ENCODE assay signal across 1 cellular context in the genomic region with DNA sequence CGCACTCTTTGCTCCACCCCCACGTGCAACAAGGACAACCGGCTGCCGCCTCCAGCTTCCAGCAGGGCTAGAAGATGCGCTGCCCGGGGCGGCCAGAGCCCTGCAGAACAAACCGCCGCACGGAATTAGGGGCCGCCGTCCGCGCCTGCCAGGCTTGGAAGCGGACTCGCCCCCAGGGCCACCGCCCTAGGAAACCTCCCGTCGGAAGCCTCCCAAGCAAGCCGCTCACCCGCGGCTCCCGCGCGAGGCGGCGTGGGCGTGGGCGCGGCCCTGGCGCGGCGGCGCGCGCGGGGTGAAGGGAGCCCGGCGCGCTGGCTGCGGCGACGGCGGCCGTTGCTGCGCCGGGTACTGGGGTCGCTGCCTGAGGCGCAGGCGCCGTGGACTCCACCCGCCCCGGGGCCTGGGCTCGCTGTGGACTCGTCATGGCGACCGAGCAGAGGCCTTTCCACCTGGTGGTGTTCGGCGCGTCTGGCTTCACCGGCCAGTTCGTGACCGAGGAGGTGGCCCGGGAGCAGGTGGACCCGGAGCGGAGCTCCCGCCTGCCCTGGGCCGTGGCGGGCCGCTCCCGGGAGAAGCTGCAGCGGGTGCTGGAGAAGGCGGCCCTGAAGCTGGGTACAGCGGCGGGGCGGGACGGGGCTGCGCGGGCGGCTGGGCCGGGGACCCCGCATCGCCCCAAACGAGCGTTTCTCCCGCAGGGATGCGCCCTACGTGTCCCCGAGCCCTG.
TF ChIP-seq lines count a peak whose summit lies in the region.

A gene with protein sequence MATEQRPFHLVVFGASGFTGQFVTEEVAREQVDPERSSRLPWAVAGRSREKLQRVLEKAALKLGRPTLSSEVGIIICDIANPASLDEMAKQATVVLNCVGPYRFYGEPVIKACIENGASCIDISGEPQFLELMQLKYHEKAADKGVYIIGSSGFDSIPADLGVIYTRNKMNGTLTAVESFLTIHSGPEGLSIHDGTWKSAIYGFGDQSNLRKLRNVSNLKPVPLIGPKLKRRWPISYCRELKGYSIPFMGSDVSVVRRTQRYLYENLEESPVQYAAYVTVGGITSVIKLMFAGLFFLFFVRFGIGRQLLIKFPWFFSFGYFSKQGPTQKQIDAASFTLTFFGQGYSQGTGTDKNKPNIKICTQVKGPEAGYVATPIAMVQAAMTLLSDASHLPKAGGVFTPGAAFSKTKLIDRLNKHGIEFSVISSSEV (plus strand): TSS at position 409 of the 724 bp plus-strand sequence. CDS start 14 bp downstream, at position 423.

TF ChIP-seq in HepG2, 621 proteins besides CTCF, POLR2A, EP300 and RAD21 (continued from another document and continues in another):
- TF ChIP-seq, protein P1, sequence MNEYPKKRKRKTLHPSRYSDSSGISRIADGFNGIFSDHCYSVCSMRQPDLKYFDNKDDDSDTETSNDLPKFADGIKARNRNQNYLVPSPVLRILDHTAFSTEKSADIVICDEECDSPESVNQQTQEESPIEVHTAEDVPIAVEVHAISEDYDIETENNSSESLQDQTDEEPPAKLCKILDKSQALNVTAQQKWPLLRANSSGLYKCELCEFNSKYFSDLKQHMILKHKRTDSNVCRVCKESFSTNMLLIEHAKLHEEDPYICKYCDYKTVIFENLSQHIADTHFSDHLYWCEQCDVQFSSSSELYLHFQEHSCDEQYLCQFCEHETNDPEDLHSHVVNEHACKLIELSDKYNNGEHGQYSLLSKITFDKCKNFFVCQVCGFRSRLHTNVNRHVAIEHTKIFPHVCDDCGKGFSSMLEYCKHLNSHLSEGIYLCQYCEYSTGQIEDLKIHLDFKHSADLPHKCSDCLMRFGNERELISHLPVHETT (CRISPR knock-in tag; conservative IDR thresholded peaks at IDR 0.05) = no peak
- no peak; the same call in 1 of the 2 replicates for TF ChIP-seq ZNF451 (CRISPR knock-in tag; IDR thresholded peaks at IDR 0.05)
- no peak for TF ChIP-seq ETV5 (CRISPR knock-in tag; IDR thresholded peaks at IDR 0.05; ENCODE audit: borderline replicate concordance)
- peak; percentile 26 for TF ChIP-seq ARNT2 (CRISPR knock-in tag; IDR thresholded peaks at IDR 0.05; ENCODE audit: low read depth)
- TF ChIP-seq SIN3B (IDR thresholded peaks at IDR 0.05; ENCODE audit: low read length) = no peak
- no peak for TF ChIP-seq ZNF121 (CRISPR knock-in tag; IDR thresholded peaks at IDR 0.05)
- no peak for TF ChIP-seq ZNF644 (CRISPR knock-in tag; IDR thresholded peaks at IDR 0.05; ENCODE audit: low read depth)
- no peak for TF ChIP-seq SRSF1 (optimal IDR thresholded peaks at IDR 0.05; ENCODE audit: low read depth, low read length)
- no peak for TF ChIP-seq RFX3 (CRISPR knock-in tag; IDR thresholded peaks at IDR 0.05)
- TF ChIP-seq, protein P2, sequence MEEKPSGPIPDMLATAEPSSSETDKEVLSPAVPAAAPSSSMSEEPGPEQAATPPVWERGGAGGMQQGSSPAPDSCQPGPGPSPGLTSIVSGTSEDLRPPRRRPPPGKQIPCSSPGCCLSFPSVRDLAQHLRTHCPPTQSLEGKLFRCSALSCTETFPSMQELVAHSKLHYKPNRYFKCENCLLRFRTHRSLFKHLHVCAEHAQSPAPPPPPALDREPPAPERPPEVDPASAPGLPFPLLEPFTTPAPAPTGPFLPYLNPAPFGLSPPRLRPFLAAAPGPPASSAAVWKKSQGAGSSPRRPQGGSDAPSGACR (CRISPR knock-in tag; IDR thresholded peaks at IDR 0.05) = no peak
- TF ChIP-seq HMG20A (CRISPR knock-in tag; IDR thresholded peaks at IDR 0.05; ENCODE audit: borderline replicate concordance) = no peak
- TF ChIP-seq KLF11 (CRISPR knock-in tag; IDR thresholded peaks at IDR 0.05) = no peak
- peak; percentile 67; the same call in 1 of the 2 replicates for TF ChIP-seq ZBTB38 (CRISPR knock-in tag; IDR thresholded peaks at IDR 0.05)
- peak; percentile 35 for TF ChIP-seq HNRNPK (IDR thresholded peaks at IDR 0.05; ENCODE audit: low read depth, low read length, poor library complexity, severe bottlenecking)
- no peak for TF ChIP-seq ZNF296 (CRISPR knock-in tag; conservative IDR thresholded peaks at IDR 0.05)
- TF ChIP-seq, protein P3, sequence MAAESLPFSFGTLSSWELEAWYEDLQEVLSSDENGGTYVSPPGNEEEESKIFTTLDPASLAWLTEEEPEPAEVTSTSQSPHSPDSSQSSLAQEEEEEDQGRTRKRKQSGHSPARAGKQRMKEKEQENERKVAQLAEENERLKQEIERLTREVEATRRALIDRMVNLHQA (CRISPR knock-in tag; IDR thresholded peaks at IDR 0.05) = no peak
- peak; percentile 39; the same call in 1 of the 2 replicates for TF ChIP-seq ESRRA (CRISPR knock-in tag; IDR thresholded peaks at IDR 0.05; ENCODE audit: low read depth)
- no peak for TF ChIP-seq GABPA (IDR thresholded peaks at IDR 0.05; ENCODE audit: low read depth, low read length)
- no peak for TF ChIP-seq GABPA (CRISPR knock-in tag; IDR thresholded peaks at IDR 0.05; ENCODE audit: low read depth)
- TF ChIP-seq HDAC1 (CRISPR knock-in tag; IDR thresholded peaks at IDR 0.05) = peak; percentile 55; the same call in 1 of the 2 replicates
- TF ChIP-seq, protein P4, sequence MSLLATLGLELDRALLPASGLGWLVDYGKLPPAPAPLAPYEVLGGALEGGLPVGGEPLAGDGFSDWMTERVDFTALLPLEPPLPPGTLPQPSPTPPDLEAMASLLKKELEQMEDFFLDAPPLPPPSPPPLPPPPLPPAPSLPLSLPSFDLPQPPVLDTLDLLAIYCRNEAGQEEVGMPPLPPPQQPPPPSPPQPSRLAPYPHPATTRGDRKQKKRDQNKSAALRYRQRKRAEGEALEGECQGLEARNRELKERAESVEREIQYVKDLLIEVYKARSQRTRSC (CRISPR knock-in tag; IDR thresholded peaks at IDR 0.05; ENCODE audit: low read depth) = no peak
- TF ChIP-seq GATAD2A (CRISPR knock-in tag; IDR thresholded peaks at IDR 0.05) = no peak
- TF ChIP-seq, protein P5, sequence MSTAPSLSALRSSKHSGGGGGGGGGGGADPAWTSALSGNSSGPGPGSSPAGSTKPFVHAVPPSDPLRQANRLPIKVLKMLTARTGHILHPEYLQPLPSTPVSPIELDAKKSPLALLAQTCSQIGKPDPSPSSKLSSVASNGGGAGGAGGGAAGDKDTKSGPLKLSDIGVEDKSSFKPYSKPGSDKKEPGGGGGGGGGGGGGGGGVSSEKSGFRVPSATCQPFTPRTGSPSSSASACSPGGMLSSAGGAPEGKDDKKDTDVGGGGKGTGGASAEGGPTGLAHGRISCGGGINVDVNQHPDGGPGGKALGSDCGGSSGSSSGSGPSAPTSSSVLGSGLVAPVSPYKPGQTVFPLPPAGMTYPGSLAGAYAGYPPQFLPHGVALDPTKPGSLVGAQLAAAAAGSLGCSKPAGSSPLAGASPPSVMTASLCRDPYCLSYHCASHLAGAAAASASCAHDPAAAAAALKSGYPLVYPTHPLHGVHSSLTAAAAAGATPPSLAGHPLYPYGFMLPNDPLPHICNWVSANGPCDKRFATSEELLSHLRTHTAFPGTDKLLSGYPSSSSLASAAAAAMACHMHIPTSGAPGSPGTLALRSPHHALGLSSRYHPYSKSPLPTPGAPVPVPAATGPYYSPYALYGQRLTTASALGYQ (CRISPR knock-in tag; IDR thresholded peaks at IDR 0.05) = no peak
- TF ChIP-seq REXO4 (CRISPR knock-in tag; IDR thresholded peaks at IDR 0.05; ENCODE audit: borderline replicate concordance) = no peak
- TF ChIP-seq HIVEP1 (CRISPR knock-in tag; IDR thresholded peaks at IDR 0.05) = peak; percentile 56; the same call in 1 of the 2 replicates
- TF ChIP-seq, protein P6, sequence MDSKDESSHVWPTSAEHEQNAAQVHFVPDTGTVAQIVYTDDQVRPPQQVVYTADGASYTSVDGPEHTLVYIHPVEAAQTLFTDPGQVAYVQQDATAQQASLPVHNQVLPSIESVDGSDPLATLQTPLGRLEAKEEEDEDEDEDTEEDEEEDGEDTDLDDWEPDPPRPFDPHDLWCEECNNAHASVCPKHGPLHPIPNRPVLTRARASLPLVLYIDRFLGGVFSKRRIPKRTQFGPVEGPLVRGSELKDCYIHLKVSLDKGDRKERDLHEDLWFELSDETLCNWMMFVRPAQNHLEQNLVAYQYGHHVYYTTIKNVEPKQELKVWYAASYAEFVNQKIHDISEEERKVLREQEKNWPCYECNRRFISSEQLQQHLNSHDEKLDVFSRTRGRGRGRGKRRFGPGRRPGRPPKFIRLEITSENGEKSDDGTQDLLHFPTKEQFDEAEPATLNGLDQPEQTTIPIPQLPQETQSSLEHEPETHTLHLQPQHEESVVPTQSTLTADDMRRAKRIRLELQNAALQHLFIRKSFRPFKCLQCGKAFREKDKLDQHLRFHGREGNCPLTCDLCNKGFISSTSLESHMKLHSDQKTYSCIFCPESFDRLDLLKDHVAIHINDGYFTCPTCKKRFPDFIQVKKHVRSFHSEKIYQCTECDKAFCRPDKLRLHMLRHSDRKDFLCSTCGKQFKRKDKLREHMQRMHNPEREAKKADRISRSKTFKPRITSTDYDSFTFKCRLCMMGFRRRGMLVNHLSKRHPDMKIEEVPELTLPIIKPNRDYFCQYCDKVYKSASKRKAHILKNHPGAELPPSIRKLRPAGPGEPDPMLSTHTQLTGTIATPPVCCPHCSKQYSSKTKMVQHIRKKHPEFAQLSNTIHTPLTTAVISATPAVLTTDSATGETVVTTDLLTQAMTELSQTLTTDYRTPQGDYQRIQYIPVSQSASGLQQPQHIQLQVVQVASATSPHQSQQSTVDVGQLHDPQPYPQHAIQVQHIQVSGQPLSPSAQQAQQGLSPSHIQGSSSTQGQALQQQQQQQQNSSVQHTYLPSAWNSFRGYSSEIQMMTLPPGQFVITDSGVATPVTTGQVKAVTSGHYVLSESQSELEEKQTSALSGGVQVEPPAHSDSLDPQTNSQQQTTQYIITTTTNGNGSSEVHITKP (CRISPR knock-in tag; IDR thresholded peaks at IDR 0.05; ENCODE audit: low read depth) = no peak
- TF ChIP-seq, protein P7, sequence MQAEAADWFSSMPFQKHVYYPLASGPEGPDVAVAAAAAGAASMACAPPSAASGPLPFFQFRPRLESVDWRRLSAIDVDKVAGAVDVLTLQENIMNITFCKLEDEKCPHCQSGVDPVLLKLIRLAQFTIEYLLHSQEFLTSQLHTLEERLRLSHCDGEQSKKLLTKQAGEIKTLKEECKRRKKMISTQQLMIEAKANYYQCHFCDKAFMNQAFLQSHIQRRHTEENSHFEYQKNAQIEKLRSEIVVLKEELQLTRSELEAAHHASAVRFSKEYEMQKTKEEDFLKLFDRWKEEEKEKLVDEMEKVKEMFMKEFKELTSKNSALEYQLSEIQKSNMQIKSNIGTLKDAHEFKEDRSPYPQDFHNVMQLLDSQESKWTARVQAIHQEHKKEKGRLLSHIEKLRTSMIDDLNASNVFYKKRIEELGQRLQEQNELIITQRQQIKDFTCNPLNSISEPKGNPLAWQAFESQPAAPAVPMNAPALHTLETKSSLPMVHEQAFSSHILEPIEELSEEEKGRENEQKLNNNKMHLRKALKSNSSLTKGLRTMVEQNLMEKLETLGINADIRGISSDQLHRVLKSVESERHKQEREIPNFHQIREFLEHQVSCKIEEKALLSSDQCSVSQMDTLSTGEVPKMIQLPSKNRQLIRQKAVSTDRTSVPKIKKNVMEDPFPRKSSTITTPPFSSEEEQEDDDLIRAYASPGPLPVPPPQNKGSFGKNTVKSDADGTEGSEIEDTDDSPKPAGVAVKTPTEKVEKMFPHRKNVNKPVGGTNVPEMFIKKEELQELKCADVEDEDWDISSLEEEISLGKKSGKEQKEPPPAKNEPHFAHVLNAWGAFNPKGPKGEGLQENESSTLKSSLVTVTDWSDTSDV (CRISPR knock-in tag; IDR thresholded peaks at IDR 0.05) = peak; percentile 54; the same call in 1 of the 2 replicates
- TF ChIP-seq MTF1 (CRISPR knock-in tag; IDR thresholded peaks at IDR 0.05) = no peak
- TF ChIP-seq, protein P8, sequence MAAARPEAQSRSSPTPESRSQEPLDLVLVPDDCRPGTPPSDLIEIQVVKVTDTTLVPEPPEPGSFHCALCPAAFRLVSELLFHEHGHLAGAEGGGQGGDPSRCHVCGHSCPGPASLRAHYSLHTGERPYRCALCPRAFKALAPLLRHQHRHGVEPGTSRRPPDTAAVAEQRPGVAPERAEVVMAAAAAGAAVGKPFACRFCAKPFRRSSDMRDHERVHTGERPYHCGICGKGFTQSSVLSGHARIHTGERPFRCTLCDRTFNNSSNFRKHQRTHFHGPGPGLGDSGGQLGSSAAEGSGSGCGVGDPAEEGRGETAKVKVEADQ (CRISPR knock-in tag; IDR thresholded peaks at IDR 0.05; ENCODE audit: borderline replicate concordance) = peak; percentile 72; the same call in 1 of the 2 replicates
- TF ChIP-seq ZBTB3 (CRISPR knock-in tag; IDR thresholded peaks at IDR 0.05; ENCODE audit: borderline replicate concordance, low read depth) = no peak
- TF ChIP-seq ZNF232 (CRISPR knock-in tag; IDR thresholded peaks at IDR 0.05; ENCODE audit: borderline replicate concordance) = no peak; the same call in 1 of the 2 replicates
- TF ChIP-seq, protein P9, sequence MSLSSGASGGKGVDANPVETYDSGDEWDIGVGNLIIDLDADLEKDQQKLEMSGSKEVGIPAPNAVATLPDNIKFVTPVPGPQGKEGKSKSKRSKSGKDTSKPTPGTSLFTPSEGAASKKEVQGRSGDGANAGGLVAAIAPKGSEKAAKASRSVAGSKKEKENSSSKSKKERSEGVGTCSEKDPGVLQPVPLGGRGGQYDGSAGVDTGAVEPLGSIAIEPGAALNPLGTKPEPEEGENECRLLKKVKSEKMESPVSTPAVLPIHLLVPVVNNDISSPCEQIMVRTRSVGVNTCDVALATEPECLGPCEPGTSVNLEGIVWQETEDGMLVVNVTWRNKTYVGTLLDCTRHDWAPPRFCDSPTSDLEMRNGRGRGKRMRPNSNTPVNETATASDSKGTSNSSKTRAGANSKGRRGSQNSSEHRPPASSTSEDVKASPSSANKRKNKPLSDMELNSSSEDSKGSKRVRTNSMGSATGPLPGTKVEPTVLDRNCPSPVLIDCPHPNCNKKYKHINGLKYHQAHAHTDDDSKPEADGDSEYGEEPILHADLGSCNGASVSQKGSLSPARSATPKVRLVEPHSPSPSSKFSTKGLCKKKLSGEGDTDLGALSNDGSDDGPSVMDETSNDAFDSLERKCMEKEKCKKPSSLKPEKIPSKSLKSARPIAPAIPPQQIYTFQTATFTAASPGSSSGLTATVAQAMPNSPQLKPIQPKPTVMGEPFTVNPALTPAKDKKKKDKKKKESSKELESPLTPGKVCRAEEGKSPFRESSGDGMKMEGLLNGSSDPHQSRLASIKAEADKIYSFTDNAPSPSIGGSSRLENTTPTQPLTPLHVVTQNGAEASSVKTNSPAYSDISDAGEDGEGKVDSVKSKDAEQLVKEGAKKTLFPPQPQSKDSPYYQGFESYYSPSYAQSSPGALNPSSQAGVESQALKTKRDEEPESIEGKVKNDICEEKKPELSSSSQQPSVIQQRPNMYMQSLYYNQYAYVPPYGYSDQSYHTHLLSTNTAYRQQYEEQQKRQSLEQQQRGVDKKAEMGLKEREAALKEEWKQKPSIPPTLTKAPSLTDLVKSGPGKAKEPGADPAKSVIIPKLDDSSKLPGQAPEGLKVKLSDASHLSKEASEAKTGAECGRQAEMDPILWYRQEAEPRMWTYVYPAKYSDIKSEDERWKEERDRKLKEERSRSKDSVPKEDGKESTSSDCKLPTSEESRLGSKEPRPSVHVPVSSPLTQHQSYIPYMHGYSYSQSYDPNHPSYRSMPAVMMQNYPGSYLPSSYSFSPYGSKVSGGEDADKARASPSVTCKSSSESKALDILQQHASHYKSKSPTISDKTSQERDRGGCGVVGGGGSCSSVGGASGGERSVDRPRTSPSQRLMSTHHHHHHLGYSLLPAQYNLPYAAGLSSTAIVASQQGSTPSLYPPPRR (CRISPR knock-in tag; IDR thresholded peaks at IDR 0.05; ENCODE audit: borderline replicate concordance) = no peak
